Comparison of ENCODE assay signal across 2 cellular contexts in genomic region chr2:28621172-28622100, GRCh38.
A peak's percentile ranks its signal among the peaks of the same experiment; 100 is the strongest.
TF ChIP-seq lines count a peak whose summit lies in the region.

No MANE protein-coding gene starts in this region.

TF ChIP-seq in A549, 52 proteins besides CTCF, POLR2A, EP300 and RAD21:
- no peak for TF ChIP-seq E2F6 (IDR thresholded peaks at IDR 0.05; ENCODE audit: borderline replicate concordance, low read depth)
- TF ChIP-seq SMC3 (IDR thresholded peaks at IDR 0.05), result peak; percentile 77

TF ChIP-seq in HCT116, 20 proteins besides CTCF, POLR2A, EP300 and RAD21 (continued from another document):
- TF ChIP-seq MAX (IDR thresholded peaks at IDR 0.05) (peak; percentile 77), TCF7L2 (IDR thresholded peaks at IDR 0.05; ENCODE audit: borderline replicate concordance, extremely low read depth, insufficient read depth, insufficient read length) (peak; percentile 22), CEBPB (IDR thresholded peaks at IDR 0.05; ENCODE audit: low read depth) (no peak; the same call in 1 of the 2 replicates), YY1 (IDR thresholded peaks at IDR 0.05; ENCODE audit: extremely low read depth, insufficient replicate concordance, low read depth, low read length) (peak; percentile 18), ELF1 (IDR thresholded peaks at IDR 0.05; ENCODE audit: borderline replicate concordance, low read depth) (no peak), ATF3 (IDR thresholded peaks at IDR 0.05) (no peak), EZH2phosphoT487 (IDR thresholded peaks at IDR 0.05; ENCODE audit: borderline replicate concordance) (no peak), EZH2 (IDR thresholded peaks at IDR 0.05) (no peak), SP1 (IDR thresholded peaks at IDR 0.05; ENCODE audit: low read depth) (peak; percentile 40), REST (IDR thresholded peaks at IDR 0.05; ENCODE audit: low read depth) (no peak), POLR2AphosphoS5 (IDR thresholded peaks at IDR 0.05; ENCODE audit: low read depth, low read length) (peak; percentile 52), JUND (IDR thresholded peaks at IDR 0.05) (peak; percentile 45), ZNF274 (IDR thresholded peaks at IDR 0.05; ENCODE audit: low read depth, low read length) (no peak), FOSL1 (IDR thresholded peaks at IDR 0.05; ENCODE audit: low read depth) (peak; percentile 32; the same call in 1 of the 2 replicates), SIN3A (IDR thresholded peaks at IDR 0.05; ENCODE audit: low read depth) (peak; percentile 60; the same call in 1 of the 2 replicates), SRF (IDR thresholded peaks at IDR 0.05; ENCODE audit: low read depth) (no peak), EGR1 (IDR thresholded peaks at IDR 0.05; ENCODE audit: low read depth) (no peak)
